Comparison of ENCODE assay signal across 24 cellular contexts in the genomic region with DNA sequence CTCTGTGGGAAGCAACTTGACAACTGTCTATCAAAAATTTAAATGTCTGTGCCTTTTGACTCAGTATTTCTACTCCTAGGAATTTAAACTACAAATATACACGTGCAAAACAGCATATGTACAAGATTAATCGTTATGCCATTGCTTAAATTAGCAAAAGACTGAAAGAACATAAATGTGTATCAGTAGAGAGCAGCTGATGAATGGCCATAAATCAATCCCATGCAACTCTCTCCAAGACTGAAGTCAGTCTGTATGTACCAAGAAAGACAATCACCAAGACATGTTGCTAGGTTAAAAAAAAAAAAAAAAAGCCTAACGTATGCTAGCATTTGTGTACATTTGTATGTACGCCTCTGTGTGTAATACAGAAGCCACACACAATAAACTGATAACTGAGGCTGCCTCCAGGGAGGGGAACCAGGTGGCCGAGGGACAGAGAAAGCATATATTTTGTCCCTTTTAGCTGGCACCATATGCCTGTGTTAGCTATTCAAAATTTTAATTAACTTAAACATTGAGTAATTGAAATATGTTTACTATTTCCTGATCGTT.
DNase-seq lines count a peak whose midpoint lies in the region; ATAC-seq and TF ChIP-seq lines count a peak whose summit lies in the region.
"Had no signal": no experiment of that assay in that cellular context is flagged by ENCODE, and none has a peak within 500 bp of the region (broad histone marks: within the 10 kb centered on the region; RNA-seq: fewer than 3 reads in every experiment).

No MANE protein-coding gene starts in this region.

- H3K9me2 ChIP-seq in Karpas-422 (replicated peaks; ENCODE audit: insufficient read depth, low read length), result no peaks in the 10 kb centered on the region
- H3K9me2 ChIP-seq: SK-N-SH had no signal

- H3K4me3 ChIP-seq in CD4-positive, CD25-positive, alpha-beta regulatory T cell (ENCODE audit: low read depth, low read length), result peak overlapping the region; percentile 48
- H3K4me3 ChIP-seq in CD8-positive, alpha-beta T cell (ENCODE audit: low read depth, low read length), result no peak overlapping the region
- H3K4me3 ChIP-seq in Karpas-422 (ENCODE audit: low read length) (no peak overlapping the region), colonic mucosa (no peak overlapping the region)
- H3K4me3 ChIP-seq: psoas muscle, testis, vagina had no signal

- no peaks in the 10 kb centered on the region for H3K9me3 ChIP-seq in CD4-positive, CD25-positive, alpha-beta regulatory T cell (ENCODE audit: control insufficient read depth in 2 of 2, low read length in 2 of 2)
- no peaks in the 10 kb centered on the region for H3K9me3 ChIP-seq in CD8-positive, alpha-beta T cell (ENCODE audit: low read length)
- no peaks in the 10 kb centered on the region for H3K9me3 ChIP-seq in Karpas-422 (ENCODE audit: low read length)
- no peaks in the 10 kb centered on the region for H3K9me3 ChIP-seq in colonic mucosa
- H3K9me3 ChIP-seq: psoas muscle, SK-N-SH, testis, vagina had no signal

- peaks cover 66% of the 10 kb centered on the region for H3K79me2 ChIP-seq in Karpas-422 (ENCODE audit: low read length)

- no peaks in the 10 kb centered on the region for H3K36me3 ChIP-seq in CD4-positive, CD25-positive, alpha-beta regulatory T cell (ENCODE audit: control insufficient read depth, insufficient read depth, low read length)
- no peaks in the 10 kb centered on the region for H3K36me3 ChIP-seq in CD8-positive, alpha-beta T cell (ENCODE audit: insufficient read depth, low read length)
- H3K36me3 ChIP-seq in Karpas-422 (ENCODE audit: insufficient read depth, low read length) (no peaks in the 10 kb centered on the region), colonic mucosa (no peaks in the 10 kb centered on the region)
- H3K36me3 ChIP-seq: brain microvascular endothelial cell, vagina had no signal

- TF ChIP-seq CTCF in CD8-positive, alpha-beta T cell (IDR thresholded peaks at IDR 0.05), result no peak
- TF ChIP-seq CTCF in colonic mucosa (IDR thresholded peaks at IDR 0.05) (no peak), osteocyte (IDR thresholded peaks at IDR 0.05) (no peak)

- no peak for DNase-seq in CD4-positive, CD25-positive, alpha-beta regulatory T cell
- DNase-seq in CD8-positive, alpha-beta T cell, result no peak
- DNase-seq in Karpas-422, result no peak
- no peak for DNase-seq in colonic mucosa
- no peak for DNase-seq in HUDEP-2 (lab: John Stamatoyannopoulos, UW; ENCODE audit: unreplicated experiment in 76 of 76)
- no peak for DNase-seq in osteocyte (ENCODE audit: extremely low spot score, unreplicated experiment)
- DNase-seq: activated CD4-positive, alpha-beta T cell treated with anti-CD3 and anti-CD28 coated beads, Interleukin-2, amount 10 ng/mL, durations not matched to agents 24 days and 14 days; activated CD8-positive, alpha-beta memory T cell treated with anti-CD3 and anti-CD28 coated beads, Interleukin-2, amount 50 U/mL, for 4 hours; brain microvascular endothelial cell; IMR-90; mesendoderm; naive B cell; NCI-H2081 treated with DMSO at 0.1 percent for 48 hours; NCI-H774; psoas muscle; SK-N-SH; stimulated activated naive CD8-positive, alpha-beta T cell treated with anti-CD3 and anti-CD28 coated beads, Interleukin-15, Interleukin-2, amounts not matched to agents 100 U/mL and 50 U/mL, for 24 hours; testis had no signal

- POLR2A ChIA-PET in CD8-positive, alpha-beta T cell (lab: Charles Lee), result interaction anchor here (1.1 kb wide), 1 partner anchor 26 kb away, joined by 3 read pairs; no protein-coding TSS in a partner anchor

- no peak overlapping the region for H3K4me2 ChIP-seq in Karpas-422 (ENCODE audit: low read depth, low read length, poor library complexity, severe bottlenecking)
- H3K4me2 ChIP-seq: SK-N-SH had no signal

- peak overlapping the region in 2 of 3 donors; percentile 84 to 98 for H3K27ac Mint-ChIP-seq in CD4-positive, CD25-positive, alpha-beta regulatory T cell
- peak overlapping the region; percentile 10 for H3K27ac Mint-ChIP-seq in CD8-positive, alpha-beta T cell
- H3K27ac Mint-ChIP-seq in osteocyte (ENCODE audit: unreplicated experiment), result no peak overlapping the region
- H3K27ac Mint-ChIP-seq: activated CD4-positive, alpha-beta T cell treated with anti-CD3 and anti-CD28 coated beads, Interleukin-2, amount 10 ng/mL, durations not matched to agents 24 days and 14 days had no signal

- peaks cover 45% of the 10 kb centered on the region for H3K4me1 ChIP-seq in CD4-positive, CD25-positive, alpha-beta regulatory T cell (ENCODE audit: control insufficient read depth, insufficient read depth, low read length, poor library complexity, severe bottlenecking)
- peaks cover 53% of the 10 kb centered on the region for H3K4me1 ChIP-seq in CD8-positive, alpha-beta T cell (ENCODE audit: insufficient read depth, low read length)
- H3K4me1 ChIP-seq in Karpas-422 (ENCODE audit: low read length) (peaks cover 95% of the 10 kb centered on the region), colonic mucosa (no peaks in the 10 kb centered on the region)
- H3K4me1 ChIP-seq: psoas muscle, testis, vagina had no signal

- H3K27ac ChIP-seq in CD4-positive, CD25-positive, alpha-beta regulatory T cell (ENCODE audit: insufficient read depth, low read length, poor library complexity, severe bottlenecking), result peak overlapping the region; percentile 47
- no peak overlapping the region for H3K27ac ChIP-seq in CD8-positive, alpha-beta T cell (ENCODE audit: low read depth, low read length)
- H3K27ac ChIP-seq in Karpas-422 (ENCODE audit: low read length), result peak overlapping the region; percentile 50
- H3K27ac ChIP-seq in colonic mucosa, result peak overlapping the region; percentile 60
- H3K27ac ChIP-seq: brain microvascular endothelial cell, psoas muscle, testis, vagina had no signal

- no peaks in the 10 kb centered on the region for H3K27me3 ChIP-seq in CD4-positive, CD25-positive, alpha-beta regulatory T cell (ENCODE audit: control insufficient read depth, insufficient read depth, low read length)
- H3K27me3 ChIP-seq in CD8-positive, alpha-beta T cell (ENCODE audit: insufficient read depth, low read length), result no peaks in the 10 kb centered on the region
- no peaks in the 10 kb centered on the region for H3K27me3 ChIP-seq in Karpas-422 (ENCODE audit: low read length)
- no peaks in the 10 kb centered on the region for H3K27me3 ChIP-seq in colonic mucosa
- H3K27me3 ChIP-seq: brain microvascular endothelial cell, testis, vagina had no signal

- H3K9ac ChIP-seq in Karpas-422 (ENCODE audit: low read length), result no peak overlapping the region
- no peak overlapping the region for H3K9ac ChIP-seq in colonic mucosa (ENCODE audit: low read depth in 2 of 2, low read length in 2 of 2)
- H3K9ac ChIP-seq: SK-N-SH had no signal

- CTCF ChIA-PET in CD8-positive, alpha-beta T cell (lab: Charles Lee), result interaction anchor here (0.6 to 0.7 kb wide), 2 partner anchors 19 to 161 kb away, joined by 3 to 5 read pairs; no protein-coding TSS in a partner anchor

- no peak overlapping the region for H2AFZ ChIP-seq in Karpas-422 (ENCODE audit: low read length)

- H3K27me3 Mint-ChIP-seq in CD4-positive, CD25-positive, alpha-beta regulatory T cell, result no peaks in the 10 kb centered on the region
- H3K27me3 Mint-ChIP-seq in CD8-positive, alpha-beta T cell (ENCODE audit: low read depth), result no peaks in the 10 kb centered on the region
- H3K27me3 Mint-ChIP-seq in osteocyte (ENCODE audit: unreplicated experiment), result no peaks in the 10 kb centered on the region
- H3K27me3 Mint-ChIP-seq: activated CD4-positive, alpha-beta T cell treated with anti-CD3 and anti-CD28 coated beads, Interleukin-2, amount 10 ng/mL, durations not matched to agents 24 days and 14 days; naive B cell had no signal

- no peak for ATAC-seq in CD4-positive, CD25-positive, alpha-beta regulatory T cell (ENCODE audit: low read depth in 2 of 2)
- ATAC-seq in CD8-positive, alpha-beta T cell, result no peak
- ATAC-seq in HG03159 (IDR thresholded peaks at IDR 0.05; ENCODE audit: unreplicated experiment), result no peak
- no peak for ATAC-seq in HG03520 (IDR thresholded peaks at IDR 0.05; ENCODE audit: unreplicated experiment)
- ATAC-seq: left lobe of liver; psoas muscle; stimulated activated naive CD8-positive, alpha-beta T cell treated with anti-CD3 and anti-CD28 coated beads, Interleukin-15, Interleukin-2, amounts not matched to agents 100 U/mL and 50 U/mL, for 24 hours had no signal

- no peaks in the 10 kb centered on the region for H4K20me1 ChIP-seq in Karpas-422 (ENCODE audit: insufficient read depth, low read depth, low read length)

- peaks cover 13% of the 10 kb centered on the region for H3K36me3 Mint-ChIP-seq in CD4-positive, CD25-positive, alpha-beta regulatory T cell
- peaks cover 19% of the 10 kb centered on the region for H3K36me3 Mint-ChIP-seq in CD8-positive, alpha-beta T cell
- H3K36me3 Mint-ChIP-seq in osteocyte (ENCODE audit: unreplicated experiment), result peaks cover 3% of the 10 kb centered on the region
- H3K36me3 Mint-ChIP-seq: naive B cell had no signal

- H3K4me1 Mint-ChIP-seq in CD4-positive, CD25-positive, alpha-beta regulatory T cell, result peaks cover 32 to 91% (median 54%) of the 10 kb centered on the region in 4 donors
- peaks cover 77% of the 10 kb centered on the region for H3K4me1 Mint-ChIP-seq in CD8-positive, alpha-beta T cell (ENCODE audit: low read depth)
- peaks cover 4% of the 10 kb centered on the region for H3K4me1 Mint-ChIP-seq in osteocyte (ENCODE audit: unreplicated experiment)

- intact Hi-C loops in CD8-positive, alpha-beta T cell (cut with DNase I, micrococcal nuclease), result no loop called here
- intact Hi-C loops in colonic mucosa (cut with DNase I), result no loop called here

- H3K9me3 Mint-ChIP-seq in CD4-positive, CD25-positive, alpha-beta regulatory T cell, result no peaks in the 10 kb centered on the region
- no peaks in the 10 kb centered on the region for H3K9me3 Mint-ChIP-seq in CD8-positive, alpha-beta T cell
- peaks cover 19% of the 10 kb centered on the region for H3K9me3 Mint-ChIP-seq in osteocyte (ENCODE audit: unreplicated experiment)
- H3K9me3 Mint-ChIP-seq: activated CD4-positive, alpha-beta T cell treated with anti-CD3 and anti-CD28 coated beads, Interleukin-2, amount 10 ng/mL, durations not matched to agents 24 days and 14 days; T-helper 2 cell treated with Interferon-gamma antibody and Interleukin-4, amounts not matched to agents 5 μg/mL and 100 μg/mL, for 36 hours had no signal

- peak overlapping the region in 2 of 4 donors; percentile 51 to 73 for H3K4me3 Mint-ChIP-seq in CD4-positive, CD25-positive, alpha-beta regulatory T cell
- no peak overlapping the region for H3K4me3 Mint-ChIP-seq in CD8-positive, alpha-beta T cell
- no peak overlapping the region for H3K4me3 Mint-ChIP-seq in osteocyte (ENCODE audit: unreplicated experiment)
- H3K4me3 Mint-ChIP-seq: activated CD4-positive, alpha-beta T cell treated with anti-CD3 and anti-CD28 coated beads, Interleukin-2, amount 10 ng/mL, durations not matched to agents 24 days and 14 days; CD14-positive monocyte; T-helper 2 cell treated with Interferon-gamma antibody and Interleukin-4, amounts not matched to agents 5 μg/mL and 100 μg/mL, for 36 hours had no signal
